In genomic region chr1:234602334-234603220, GRCh38 we compare ENCODE assay signal across 8 cellular contexts. TPM values are rescaled to one million over a fixed set of nuclear protein-coding genes. Genes with fewer than 3 reads are reported as not detected.
DNase-seq lines count a peak whose midpoint lies in the region; ATAC-seq and TF ChIP-seq lines count a peak whose summit lies in the region.

No MANE protein-coding gene starts in this region.

- WGBS in GM23248 (ENCODE audit: low coverage in 1 of 2, low lambda C conversion rate in 2 of 2, missing lambda C conversion rate in 2 of 2), 2 experiments, result 16 to 17% methylated on average over 7 of the region's 7 CpGs
- WGBS in psoas muscle, 3 donors, result 27 to 32% (median 29%) methylated on average over 7 of the region's 7 CpGs

- no peaks in the 10 kb centered on the region for H3K27me3 ChIP-seq in GM23248 (replicated peaks; ENCODE audit: insufficient read depth)
- H3K27me3 ChIP-seq in foreskin keratinocyte, result no peaks in the 10 kb centered on the region
- no peaks in the 10 kb centered on the region for H3K27me3 ChIP-seq in psoas muscle (ENCODE audit: insufficient read depth in 3 of 3, low read length in 2 of 3)

- peaks cover 9% of the 10 kb centered on the region; the same call in 1 of the 2 replicates for H4K20me1 ChIP-seq in GM23248 (ENCODE audit: insufficient read depth)

- H3K9ac ChIP-seq in GM23248, result peak overlapping the region; percentile 95

- H3K36me3 ChIP-seq in GM23248 (ENCODE audit: low read depth) (peaks cover 31% of the 10 kb centered on the region), psoas muscle (ENCODE audit: insufficient read depth in 1 of 2, low read depth in 1 of 2) (peaks cover 4 to 18% of the 10 kb centered on the region in 2 donors)

- peaks cover 53% of the 10 kb centered on the region for H3K4me1 ChIP-seq in GM23248 (ENCODE audit: insufficient read depth)
- peaks cover 29% of the 10 kb centered on the region for H3K4me1 ChIP-seq in foreskin keratinocyte
- H3K4me1 ChIP-seq in psoas muscle, result peaks cover 53% of the 10 kb centered on the region

- DNase-seq in AG20443 (ENCODE audit: low spot score), result peak; percentile 72
- DNase-seq in GM23248, result peak; percentile 98
- DNase-seq in NCI-H510A treated with DMSO at 0.1 percent for 48 hours (lab: John Stamatoyannopoulos, UW), result peak; percentile 76
- DNase-seq in foreskin keratinocyte, result peak; percentile 93 to 97
- peak in 1 of 2 donors; percentile 18 for DNase-seq in psoas muscle
- no peak for DNase-seq in stimulated activated naive CD4-positive, alpha-beta T cell treated with Interleukin-2 at 50 U/mL for 16 hours (lab: John Stamatoyannopoulos, UW)

- TF ChIP-seq CTCF in foreskin keratinocyte (conservative IDR thresholded peaks at IDR 0.05) (no peak), psoas muscle (IDR thresholded peaks at IDR 0.05) (no peak)

- H3K9me3 ChIP-seq in GM23248 (ENCODE audit: low read depth) (no peaks in the 10 kb centered on the region), psoas muscle (no peaks in the 10 kb centered on the region)

- H3K4me3 ChIP-seq in GM23248 (peak overlapping the region; percentile 94), psoas muscle (peak overlapping the region; percentile 90)

- peaks cover 81% of the 10 kb centered on the region for H3F3A ChIP-seq in GM23248 (ENCODE audit: insufficient read depth)

- H3K9me2 ChIP-seq in GM23248 (ENCODE audit: insufficient read depth), result no peaks in the 10 kb centered on the region

- intact Hi-C loops in psoas muscle (cut with DNase I), result loop anchor here in 1 of 2 donors (10.0 kb wide), 1 partner anchor 372 kb away; no protein-coding TSS in a partner anchor

- no peak overlapping the region for H2AFZ ChIP-seq in GM23248

- H3K4me3 Mint-ChIP-seq in activated T-helper 17 cell treated with anti-CD3 and anti-CD28 coated beads, Interleukin-2, amount 50 U/mL, for 72 hours, result peak overlapping the region; percentile 87

- H3K27me3 Mint-ChIP-seq in activated T-helper 17 cell treated with anti-CD3 and anti-CD28 coated beads, Interleukin-2, amount 50 U/mL, for 72 hours, result no peaks in the 10 kb centered on the region

- H3K27ac Mint-ChIP-seq in activated T-helper 17 cell treated with anti-CD3 and anti-CD28 coated beads, Interleukin-2, amount 50 U/mL, for 72 hours, result peak overlapping the region; percentile 88

- no peaks in the 10 kb centered on the region for H3K9me3 Mint-ChIP-seq in activated T-helper 17 cell treated with anti-CD3 and anti-CD28 coated beads, Interleukin-2, amount 50 U/mL, for 72 hours

- peak; percentile 55 for ATAC-seq in activated T-helper 17 cell treated with anti-CD3 and anti-CD28 coated beads, Interleukin-2, amount 50 U/mL, for 72 hours (replicated peaks)
- peak; percentile 73 for ATAC-seq in foreskin keratinocyte
- ATAC-seq in psoas muscle, result peak; percentile 16 to 47 (median 34)
- ATAC-seq in GM21529 (IDR thresholded peaks at IDR 0.05; ENCODE audit: unreplicated experiment), result no peak

- peak overlapping the region; percentile 89 for H3K4me2 ChIP-seq in GM23248 (ENCODE audit: unreplicated experiment)

- peaks cover 68% of the 10 kb centered on the region for H3K79me2 ChIP-seq in GM23248 (ENCODE audit: insufficient read depth)

- peak overlapping the region; percentile 93 for H3K27ac ChIP-seq in GM23248
- peak overlapping the region; percentile 95 for H3K27ac ChIP-seq in foreskin keratinocyte
- H3K27ac ChIP-seq in psoas muscle, result peak overlapping the region; percentile 99

- peaks cover 60% of the 10 kb centered on the region for H3K36me3 Mint-ChIP-seq in activated T-helper 17 cell treated with anti-CD3 and anti-CD28 coated beads, Interleukin-2, amount 50 U/mL, for 72 hours (ENCODE audit: low read depth)

- H3K4me1 Mint-ChIP-seq in activated T-helper 17 cell treated with anti-CD3 and anti-CD28 coated beads, Interleukin-2, amount 50 U/mL, for 72 hours, result peaks cover 26% of the 10 kb centered on the region

- in situ Hi-C loops in GM23248 (cut with MboI), result no loop called here

RNA-seq across cellular contexts. Expression of gene IRF2BP2, which starts 7.4 kb away (rescaled TPM):
- total RNA-seq in GM23248 (2014; rRNA removed; shearing (Covaris generic)), result 60.7 and 69.3 TPM in 2 replicates
- polyA plus RNA-seq in GM23248 (2016; fragmentation: Nextera tagmentation; extraction: Ambion mirVana) (12.9 and 13.0 TPM in 2 replicates), foreskin keratinocyte (42.9 and 52.8 TPM in 2 replicates), psoas muscle (10 to 100 TPM; 53.6 to 63.6 (median 56.4) TPM)
- 100 to 1,000 TPM in 1 of 2 donors, 10 to 100 TPM in 1; 84.5 to 134 TPM for total RNA-seq in activated T-helper 17 cell treated with anti-CD3 and anti-CD28 coated beads, Interleukin-2, amount 50 U/mL, for 72 hours
- total RNA-seq in foreskin keratinocyte (103 and 108 TPM in 2 replicates), psoas muscle (100 to 1,000 TPM in 1 of 4 donors, 10 to 100 TPM in 3; 73.4 to 116 (median 87.8) TPM)
